18 cellular contexts compared by ENCODE assay signal in the genomic region with DNA sequence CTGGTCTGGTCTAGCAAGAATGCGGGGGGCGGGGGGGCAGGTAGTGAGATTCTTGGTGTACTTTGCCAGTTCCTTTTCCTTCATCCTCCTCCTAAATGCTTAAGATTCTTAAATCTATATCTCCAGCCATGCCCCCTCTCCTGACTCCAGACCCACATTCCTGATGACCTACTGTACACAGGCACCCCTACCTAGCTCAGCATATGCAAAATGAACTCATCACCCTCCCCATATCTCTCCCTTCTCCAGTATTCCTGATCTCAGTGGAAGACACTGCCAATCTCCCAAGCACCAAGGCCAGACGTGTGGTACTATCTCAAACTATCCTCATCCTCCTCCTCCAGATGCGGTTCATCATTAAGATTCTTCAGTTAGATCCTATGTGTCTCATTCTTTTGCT.
A peak's percentile ranks its signal among the peaks of the same experiment; 100 is the strongest.
DNase-seq lines count a peak whose midpoint lies in the region; ATAC-seq and TF ChIP-seq lines count a peak whose summit lies in the region.
"Had no signal": no experiment of that assay in that cellular context is flagged by ENCODE, and none has a peak within 500 bp of the region (broad histone marks: within the 10 kb centered on the region; RNA-seq: fewer than 3 reads in every experiment).

No MANE protein-coding gene starts in this region.

- H3K36me3 ChIP-seq in esophagus muscularis mucosa: no peaks in the 10 kb centered on the region
- no peaks in the 10 kb centered on the region for H3K36me3 ChIP-seq in spleen
- H3K36me3 ChIP-seq: BLaER1 treated with 17β-estradiol and CSF1 and Interleukin-3, amounts not matched to agents 10 nM and 100 nM had no signal

- TF ChIP-seq EP300 in esophagus muscularis mucosa (IDR thresholded peaks at IDR 0.05): no peak

- no peak overlapping the region for H3K4me3 ChIP-seq in esophagus muscularis mucosa
- H3K4me3 ChIP-seq in spleen: no peak overlapping the region
- H3K4me3 ChIP-seq: A549; BLaER1 treated with 17β-estradiol and CSF1 and Interleukin-3, amounts not matched to agents 10 nM and 100 nM; GM12878 had no signal

- ATAC-seq in activated CD4-positive, CD25-positive, alpha-beta regulatory T cell treated with anti-CD3 and anti-CD28 coated beads, Interleukin-2, amount 50 U/mL, for 24 hours: no peak
- ATAC-seq: A549; CD8-positive, alpha-beta T cell; GM12878 had no signal

- H3K4me1 ChIP-seq in esophagus muscularis mucosa (peaks cover 4 to 24% (median 8%) of the 10 kb centered on the region in 4 donors), spleen (peaks cover 0 to 2% (median 0%) of the 10 kb centered on the region in 6 donors)
- H3K4me1 ChIP-seq: A549, Caco-2 had no signal

- TF ChIP-seq POLR2A in esophagus muscularis mucosa (IDR thresholded peaks at IDR 0.05; ENCODE audit: low read depth) (no peak), spleen (IDR thresholded peaks at IDR 0.05) (no peak)

- 52% methylated on average over 4 of the region's 4 CpGs for WGBS in esophagus muscularis mucosa
- 47 to 90% (median 79%) methylated on average over 4 of the region's 4 CpGs for whole genome bisulfite sequencing in spleen, 5 donors

- H3K9me3 ChIP-seq in esophagus muscularis mucosa (peaks cover 0 to 5% (median 0%) of the 10 kb centered on the region in 4 donors), spleen (no peaks in the 10 kb centered on the region)
- H3K9me3 ChIP-seq: A549; BLaER1 treated with 17β-estradiol and CSF1 and Interleukin-3, amounts not matched to agents 10 nM and 100 nM; Caco-2 had no signal

- DNase-seq in ELF-1 (ENCODE audit: low read depth, low spot score) (peak; percentile 8), NCI-H226 (peak; percentile 95), esophagus muscularis mucosa (ENCODE audit: extremely low spot score) (peak; percentile 62), NCI-H2171 treated with DMSO at 0.1 percent for 48 hours (lab: John Stamatoyannopoulos, UW) (no peak), spleen (no peak)
- DNase-seq: AML-193; Caco-2; Calu3; CD4-positive, alpha-beta T cell; CD8-positive, alpha-beta T cell; DMS79 treated with DMSO at 0.1 percent for 48 hours; GDM1 had no signal

- intact Hi-C loops in esophagus muscularis mucosa (cut with DNase I) (no loop called here), spleen (cut with DNase I; ENCODE audit: low total_unique reads) (no loop called here)

- H3K27ac ChIP-seq in esophagus muscularis mucosa (replicated peaks in 1 of 4): no peak overlapping the region
- no peak overlapping the region for H3K27ac ChIP-seq in spleen
- H3K27ac ChIP-seq: 22Rv1; A549; BLaER1 treated with 17β-estradiol and CSF1 and Interleukin-3, amounts not matched to agents 10 nM and 100 nM; C4-2B had no signal

- TF ChIP-seq CTCF in esophagus muscularis mucosa (IDR thresholded peaks at IDR 0.05): no peak
- no peak for TF ChIP-seq CTCF in spleen (IDR thresholded peaks at IDR 0.05 in 8 of 11, conservative IDR thresholded peaks at IDR 0.05 in 3 of 11)

- no peaks in the 10 kb centered on the region for H3K27me3 ChIP-seq in esophagus muscularis mucosa
- no peaks in the 10 kb centered on the region for H3K27me3 ChIP-seq in spleen (replicated peaks in 1 of 7)
- H3K27me3 ChIP-seq: BLaER1 treated with 17β-estradiol and CSF1 and Interleukin-3, amounts not matched to agents 10 nM and 100 nM had no signal

Comparison
In these comparisons a context has a peak if more than half of its experiments do, and no peak if none do; other contexts are left out.
1. DNase-seq: peak in ELF-1 (single experiment), NCI-H226 (single experiment) and esophagus muscularis mucosa (single experiment); none in NCI-H2171 treated with DMSO at 0.1 percent for 48 hours (single experiment) and spleen (single experiment).